In the genomic region with DNA sequence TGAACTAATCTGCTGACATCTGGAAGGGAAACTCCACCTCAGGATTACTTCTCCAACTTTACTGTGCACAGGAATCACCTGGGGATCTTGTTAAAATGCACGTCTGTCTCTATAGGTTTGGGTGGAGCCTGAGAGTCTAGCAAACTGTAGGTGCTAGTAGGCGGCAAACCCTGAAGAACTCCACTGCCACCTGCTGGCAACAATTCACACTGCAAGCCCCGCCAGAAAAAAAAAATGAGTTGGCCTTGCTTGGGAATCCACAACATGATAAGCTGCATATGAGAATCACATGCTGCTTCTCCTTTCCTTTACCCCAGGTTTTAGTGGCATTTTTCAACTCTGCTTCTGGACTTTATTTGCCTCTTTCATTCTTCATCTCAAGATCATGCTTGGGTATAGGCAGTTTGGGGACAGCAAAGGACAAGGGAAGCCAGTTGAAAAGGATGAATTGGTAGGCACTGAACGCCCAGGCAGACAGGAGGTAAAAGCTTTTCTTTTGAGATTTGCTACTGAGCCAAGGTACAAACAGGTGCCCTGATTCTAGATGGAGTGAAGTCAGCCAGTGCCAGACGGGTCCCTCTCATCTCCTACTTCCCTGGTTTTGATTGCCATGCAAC, we compare ENCODE assay signal across 8 cellular contexts.
DNase-seq lines count a peak whose midpoint lies in the region; ATAC-seq, FAIRE-seq and TF ChIP-seq lines count a peak whose summit lies in the region.

No MANE protein-coding gene starts in this region.

- peak; percentile 97 for FAIRE-seq in HepG2 (lab: Jason Lieb, UNC)

- POLR2A ChIA-PET in HepG2 (lab: Yijun Ruan, JAX) = no interaction called here

- no peaks in the 10 kb centered on the region for H3K9me3 ChIP-seq in HepG2 (ENCODE audit: low read length)

- peaks cover 2% of the 10 kb centered on the region for H3K4me1 Mint-ChIP-seq in chondrocyte (ENCODE audit: low read depth)

- H3K27me3 Mint-ChIP-seq in chondrocyte (ENCODE audit: low read depth) = peaks cover 5% of the 10 kb centered on the region

- H3K4me1 ChIP-seq in HepG2 (ENCODE audit: insufficient read depth, low read length) = no peaks in the 10 kb centered on the region

- in situ Hi-C loops in HepG2 (cut with HindIII; ENCODE audit: extremely low pct_ligation_motif_present, low pct_unique_long_range_greater_than_20kb) = loop anchor here (10.0 to 25.0 kb wide), 2 partner anchors 240 to 1102 kb away; no protein-coding TSS in a partner anchor

- no peak overlapping the region for H3K4me2 ChIP-seq in HepG2 (ENCODE audit: low read depth, low read length)

- no peak overlapping the region for H3K27ac Mint-ChIP-seq in chondrocyte (ENCODE audit: unreplicated experiment)

- no peak overlapping the region for H3K4me3 ChIP-seq in HepG2 (replicated peaks in 1 of 3; ENCODE audit: insufficient read depth in 1 of 3, low read depth in 2 of 3, low read length in 3 of 3)

- peaks cover 4 to 64% of the 10 kb centered on the region in 2 experiments for H3K27me3 ChIP-seq in HepG2 (ENCODE audit: control insufficient read depth in 1 of 2, insufficient read depth in 2 of 2, low read length in 2 of 2)

- H3K27ac ChIP-seq in HepG2 (ENCODE audit: extremely low read length, insufficient read depth, low read length) = no peak overlapping the region

- no peaks in the 10 kb centered on the region for H4K20me1 ChIP-seq in HepG2 (ENCODE audit: insufficient read depth, low read length)

- H3K9ac ChIP-seq in HepG2 (ENCODE audit: insufficient read depth, low read depth, low read length) = no peak overlapping the region

- CTCF ChIA-PET in HepG2 (lab: Yijun Ruan, JAX; ENCODE audit: low intra/inter-chr PET ratio, low total read pairs) = interaction anchor here (1.3 kb wide), 1 partner anchor 812 kb away, joined by 3 read pairs; no protein-coding TSS in a partner anchor

- intact Hi-C loops in HepG2 (cut with micrococcal nuclease; ENCODE audit: unreplicated experiment) = loop anchor here (2.0 kb wide), 1 partner anchor 134 kb away; no protein-coding TSS in a partner anchor

- 9% methylated on average over 5 of the region's 5 CpGs for WGBS in HepG2 (ENCODE audit: low lambda C conversion rate)

- ATAC-seq in HG03025 (IDR thresholded peaks at IDR 0.05; ENCODE audit: low FRiP score, unreplicated experiment) = peak; percentile 65
- ATAC-seq in activated CD4-positive, CD25-positive, alpha-beta regulatory T cell treated with anti-CD3 and anti-CD28 coated beads, Interleukin-2, amount 50 U/mL, for 24 hours = peak; percentile 63 to 73
- peak; percentile 88 for ATAC-seq in HepG2

- TF ChIP-seq RAD21 in HepG2 (CRISPR knock-in tag; IDR thresholded peaks at IDR 0.05) = peak; percentile 53; the same call in 1 of the 2 replicates

- TF ChIP-seq CTCF in chondrocyte (IDR thresholded peaks at IDR 0.05) = peak; percentile 95
- TF ChIP-seq CTCF in HepG2 (CRISPR knock-in tag; IDR thresholded peaks at IDR 0.05) = peak; percentile 89

- BruUV-seq in HepG2 (replicated peaks; lab: Mats Ljungman, UMichigan) = no TSS peak

- DNase-seq in NCI-H2081 (lab: John Stamatoyannopoulos, UW) (peak; percentile 44 to 66), NCI-H2081 treated with DMSO at 0.1 percent for 48 hours (lab: John Stamatoyannopoulos, UW) (no peak), NCI-H2196 (lab: John Stamatoyannopoulos, UW; ENCODE audit: unreplicated experiment) (peak; percentile 15), chondrocyte (ENCODE audit: low spot score) (no peak), HepG2 (ENCODE audit: low spot score) (peak; percentile 65)
- DNase-seq in stimulated activated CD4-positive, alpha-beta T cell treated with anti-CD3 and anti-CD28 coated beads, TNF-alpha, amount 100 ng/mL, for 48 hours (ENCODE audit: low read depth in 3 of 3) = peak; percentile 29 to 43 (median 43)

- no peaks in the 10 kb centered on the region for H3K9me3 Mint-ChIP-seq in chondrocyte (ENCODE audit: low read depth)

- H3K4me3 Mint-ChIP-seq in chondrocyte (ENCODE audit: unreplicated experiment) = no peak overlapping the region

- no peaks in the 10 kb centered on the region for H3K36me3 Mint-ChIP-seq in chondrocyte (ENCODE audit: low read depth)

- no peaks in the 10 kb centered on the region for H3K36me3 ChIP-seq in HepG2 (replicated peaks in 1 of 2; ENCODE audit: control insufficient read depth in 1 of 2, insufficient read depth in 2 of 2, low read length in 2 of 2)

- H2AFZ ChIP-seq in HepG2 (ENCODE audit: low read length) = no peak overlapping the region

- TF ChIP-seq POLR2A in HepG2 (IDR thresholded peaks at IDR 0.05; ENCODE audit: insufficient read depth in 1 of 2, low read depth in 2 of 2, low read length in 2 of 2) = no peak

- H3K79me2 ChIP-seq in HepG2 (ENCODE audit: insufficient read depth, low read length) = no peaks in the 10 kb centered on the region

- no peak for TF ChIP-seq EP300 in HepG2 (IDR thresholded peaks at IDR 0.05; ENCODE audit: low read depth in 2 of 2, low read length in 2 of 2)
- no peak for TF ChIP-seq EP300 in HepG2 (CRISPR knock-in tag; IDR thresholded peaks at IDR 0.05; ENCODE audit: borderline replicate concordance)

TF ChIP-seq in HepG2, 621 proteins besides CTCF, POLR2A, EP300 and RAD21 (continues in another document):
- 0 out of 2 replicates have a peak, but pooled peaks have one; percentile 11 for TF ChIP-seq THAP11 (CRISPR knock-in tag; IDR thresholded peaks at IDR 0.05)
- TF ChIP-seq, protein P1, sequence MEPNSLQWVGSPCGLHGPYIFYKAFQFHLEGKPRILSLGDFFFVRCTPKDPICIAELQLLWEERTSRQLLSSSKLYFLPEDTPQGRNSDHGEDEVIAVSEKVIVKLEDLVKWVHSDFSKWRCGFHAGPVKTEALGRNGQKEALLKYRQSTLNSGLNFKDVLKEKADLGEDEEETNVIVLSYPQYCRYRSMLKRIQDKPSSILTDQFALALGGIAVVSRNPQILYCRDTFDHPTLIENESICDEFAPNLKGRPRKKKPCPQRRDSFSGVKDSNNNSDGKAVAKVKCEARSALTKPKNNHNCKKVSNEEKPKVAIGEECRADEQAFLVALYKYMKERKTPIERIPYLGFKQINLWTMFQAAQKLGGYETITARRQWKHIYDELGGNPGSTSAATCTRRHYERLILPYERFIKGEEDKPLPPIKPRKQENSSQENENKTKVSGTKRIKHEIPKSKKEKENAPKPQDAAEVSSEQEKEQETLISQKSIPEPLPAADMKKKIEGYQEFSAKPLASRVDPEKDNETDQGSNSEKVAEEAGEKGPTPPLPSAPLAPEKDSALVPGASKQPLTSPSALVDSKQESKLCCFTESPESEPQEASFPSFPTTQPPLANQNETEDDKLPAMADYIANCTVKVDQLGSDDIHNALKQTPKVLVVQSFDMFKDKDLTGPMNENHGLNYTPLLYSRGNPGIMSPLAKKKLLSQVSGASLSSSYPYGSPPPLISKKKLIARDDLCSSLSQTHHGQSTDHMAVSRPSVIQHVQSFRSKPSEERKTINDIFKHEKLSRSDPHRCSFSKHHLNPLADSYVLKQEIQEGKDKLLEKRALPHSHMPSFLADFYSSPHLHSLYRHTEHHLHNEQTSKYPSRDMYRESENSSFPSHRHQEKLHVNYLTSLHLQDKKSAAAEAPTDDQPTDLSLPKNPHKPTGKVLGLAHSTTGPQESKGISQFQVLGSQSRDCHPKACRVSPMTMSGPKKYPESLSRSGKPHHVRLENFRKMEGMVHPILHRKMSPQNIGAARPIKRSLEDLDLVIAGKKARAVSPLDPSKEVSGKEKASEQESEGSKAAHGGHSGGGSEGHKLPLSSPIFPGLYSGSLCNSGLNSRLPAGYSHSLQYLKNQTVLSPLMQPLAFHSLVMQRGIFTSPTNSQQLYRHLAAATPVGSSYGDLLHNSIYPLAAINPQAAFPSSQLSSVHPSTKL (CRISPR knock-in tag; IDR thresholded peaks at IDR 0.05) = 0 out of 2 replicates have a peak, but pooled peaks have one; percentile 8
- peak; percentile 11; the same call in 1 of the 2 replicates for TF ChIP-seq HMGXB3 (CRISPR knock-in tag; IDR thresholded peaks at IDR 0.05; ENCODE audit: borderline replicate concordance)
- peak; percentile 87 for TF ChIP-seq XRCC5 (optimal IDR thresholded peaks at IDR 0.05; ENCODE audit: low read length)
- TF ChIP-seq ZNF746 (CRISPR knock-in tag; IDR thresholded peaks at IDR 0.05) = no peak

Comparison
In these comparisons a context has a peak if more than half of its experiments do, and no peak if none do; other contexts are left out.
1. DNase-seq: peak in NCI-H2081 (2 of 2), NCI-H2196 (single experiment), HepG2 (single experiment) and stimulated activated CD4-positive, alpha-beta T cell treated with anti-CD3 and anti-CD28 coated beads, TNF-alpha, amount 100 ng/mL, for 48 hours (3 of 3); none in NCI-H2081 treated with DMSO at 0.1 percent for 48 hours (single experiment) and chondrocyte (single experiment).
2. Peak in every context shown above with its lines, with median percentiles within 50 percentile points of each other: ATAC-seq.